In genomic region chr4:71188197-71188625, GRCh38 we compare ENCODE assay signal across 7 cellular contexts.
DNase-seq lines count a peak whose midpoint lies in the region; ATAC-seq, FAIRE-seq and TF ChIP-seq lines count a peak whose summit lies in the region.

No MANE protein-coding gene starts in this region.

- DNase-seq in H9 (peak; percentile 46), T-cell (no peak), small intestine (peak; percentile 24), foreskin melanocyte (no peak), urothelium cell line (ENCODE audit: low spot score) (no peak)

- no peak overlapping the region for H3K56ac ChIP-seq in H9 (ENCODE audit: insufficient read length, low read depth, low read length)

- H3K4me1 Mint-ChIP-seq in H9, result peaks cover 12 to 17% of the 10 kb centered on the region in 2 experiments
- H3K4me1 Mint-ChIP-seq in T-cell, result peaks cover 27 to 34% (median 32%) of the 10 kb centered on the region in 3 donors

- peak; percentile 55 for TF ChIP-seq CTCF in H9 (conservative IDR thresholded peaks at IDR 0.05)

- H4K20me1 ChIP-seq in H9 (ENCODE audit: control insufficient read depth, insufficient read depth, insufficient read length), result no peaks in the 10 kb centered on the region

- no peak overlapping the region for H3K27ac ChIP-seq in H9 (ENCODE audit: insufficient read length, low read depth, low read length)
- H3K27ac ChIP-seq in small intestine (ENCODE audit: low read depth in 1 of 2, low read length in 1 of 2), result peak overlapping the region; percentile 27 to 82

- H2BK120ac ChIP-seq in H9 (ENCODE audit: low read depth, low read length, poor library complexity, severe bottlenecking), result no peak overlapping the region

- H3K79me1 ChIP-seq in H9 (ENCODE audit: insufficient read depth, low read depth, low read length, poor library complexity, severe bottlenecking), result no peaks in the 10 kb centered on the region

- no peak for FAIRE-seq in small intestine (lab: Jason Lieb, UNC)
- no peak for FAIRE-seq in urothelium cell line (lab: Jason Lieb, UNC)

- H3K36me3 ChIP-seq in small intestine (ENCODE audit: control insufficient read depth in 2 of 2, insufficient read depth in 2 of 2, low read length in 2 of 2), result no peaks in the 10 kb centered on the region

- no peak overlapping the region for H3K4ac ChIP-seq in H9 (ENCODE audit: low read depth, low read length)

- no peak overlapping the region for H3K23ac ChIP-seq in H9 (ENCODE audit: insufficient read length, low read depth, low read length)

- H3K9me3 Mint-ChIP-seq in H9 (no peaks in the 10 kb centered on the region; a peak in 1 of 5 replicates), T-cell (no peaks in the 10 kb centered on the region)

- no peak overlapping the region; a peak in 2 of 7 replicates for H3K27ac Mint-ChIP-seq in H9
- H3K27ac Mint-ChIP-seq in T-cell, result peak overlapping the region; percentile 36 to 52

- no peak overlapping the region for H4K91ac ChIP-seq in H9 (ENCODE audit: insufficient read length, low read depth, low read length)

- WGBS in H9 (ENCODE audit: extremely low coverage, insufficient read length, low lambda C conversion rate), result no CpG with 5 or more reads among the region's 6 CpGs
- WGBS in small intestine, 3 donors, result 7 to 20% (median 13%) methylated on average over 6 of the region's 6 CpGs

- H3K27me3 Mint-ChIP-seq in H9 (ENCODE audit: low read depth), result peaks cover 50% of the 10 kb centered on the region
- peaks cover 47 to 52% of the 10 kb centered on the region in 2 donors for H3K27me3 Mint-ChIP-seq in T-cell

- peak overlapping the region; percentile 79 to 89 for H3K4me3 Mint-ChIP-seq in H9
- peak overlapping the region; percentile 72 to 87 (median 81) for H3K4me3 Mint-ChIP-seq in T-cell

- POLR2A ChIA-PET in T-cell (lab: Charles Lee), result interaction anchor here in 1 of 2 donors (0.7 kb wide), 1 partner anchor 142 kb away, joined by 3 read pairs; no protein-coding TSS in a partner anchor

- H2BK5ac ChIP-seq in H9 (ENCODE audit: insufficient read length, low read length), result no peak overlapping the region

- no peak overlapping the region for H2BK12ac ChIP-seq in H9 (ENCODE audit: insufficient read length, low read depth, low read length)

- no peaks in the 10 kb centered on the region for H3K4me1 ChIP-seq in H9 (ENCODE audit: insufficient read depth, low read length)
- peaks cover 0 to 2% of the 10 kb centered on the region in 2 donors for H3K4me1 ChIP-seq in small intestine (ENCODE audit: control insufficient read depth in 2 of 2, insufficient read depth in 1 of 2, low read depth in 1 of 2, low read length in 1 of 2)

- H3K9ac ChIP-seq in H9 (ENCODE audit: extremely low read depth, insufficient read length, low read length), result no peak overlapping the region

- no peaks in the 10 kb centered on the region for H3K9me3 ChIP-seq in H9 (ENCODE audit: control insufficient read depth, low read depth, low read length)
- H3K9me3 ChIP-seq in iPS-18c (ENCODE audit: control insufficient read depth, insufficient read depth, low read length), result peaks cover under 1% of the 10 kb centered on the region
- H3K9me3 ChIP-seq in small intestine (ENCODE audit: control insufficient read depth, low read depth), result no peaks in the 10 kb centered on the region

- H3K4me2 ChIP-seq in H9 (ENCODE audit: insufficient read depth, insufficient read length, low read length), result peak overlapping the region; percentile 92

- CTCF ChIA-PET in T-cell (lab: Charles Lee), result interaction anchor here in 1 of 2 donors (0.7 to 0.9 kb wide), 2 partner anchors 11 to 178 kb away, joined by 3 read pairs; no protein-coding TSS in a partner anchor

- no peak overlapping the region for H4K5ac ChIP-seq in H9 (ENCODE audit: insufficient read length, low read depth, low read length)

- H2BK20ac ChIP-seq in H9 (ENCODE audit: low read depth, low read length, poor library complexity, severe bottlenecking), result no peak overlapping the region

- H3K18ac ChIP-seq in H9 (ENCODE audit: insufficient read length, low read depth, low read length), result no peak overlapping the region

- H3T11ph ChIP-seq in H9 (ENCODE audit: low read length), result no peak overlapping the region

- ATAC-seq in T-cell (replicated peaks in 1 of 4), result no peak
- ATAC-seq in HG02623 (IDR thresholded peaks at IDR 0.05; ENCODE audit: unreplicated experiment), result no peak

- no peak overlapping the region for H4K8ac ChIP-seq in H9 (replicated peaks; ENCODE audit: insufficient read length, low read depth, low read length)

- H3K14ac ChIP-seq in H9 (ENCODE audit: insufficient read depth, low read length), result no peak overlapping the region

- H3K79me2 ChIP-seq in H9 (ENCODE audit: insufficient read depth, low read length), result no peaks in the 10 kb centered on the region

- peaks cover 17% of the 10 kb centered on the region for H3K23me2 ChIP-seq in H9 (ENCODE audit: insufficient read length, low read depth, low read length, poor library complexity, severe bottlenecking)

- no peak overlapping the region for H2BK15ac ChIP-seq in H9 (ENCODE audit: low read depth, low read length)

- H3K27me3 ChIP-seq in H9 (ENCODE audit: insufficient read depth, low read length) (peaks cover 17% of the 10 kb centered on the region; the same call in 1 of the 2 replicates), small intestine (ENCODE audit: control insufficient read depth in 2 of 2, insufficient read depth in 2 of 2, low read length in 2 of 2) (peaks cover 0 to 4% of the 10 kb centered on the region in 2 donors)

- H2AFZ ChIP-seq in H9 (ENCODE audit: low read length), result no peak overlapping the region

- H3K36me3 Mint-ChIP-seq in H9 (ENCODE audit: insufficient read depth in 1 of 3, low read depth in 3 of 3) (no peaks in the 10 kb centered on the region; a peak in 1 of 7 replicates), T-cell (no peaks in the 10 kb centered on the region)

- H3K4me3 ChIP-seq in iPS-18c (ENCODE audit: insufficient read depth, low read depth, low read length) (peak overlapping the region; percentile 73; the same call in 1 of the 2 replicates), small intestine (ENCODE audit: low read depth in 1 of 2, low read length in 2 of 2) (peak overlapping the region in 1 of 2 donors; percentile 93)

- no peak overlapping the region for H2AK5ac ChIP-seq in H9 (ENCODE audit: insufficient read length, low read length)

Comparison
In these comparisons a context has a peak if more than half of its experiments do, and no peak if none do; other contexts are left out.
1. DNase-seq: peak in H9 (single experiment) and small intestine (single experiment); none in T-cell (0 of 34), foreskin melanocyte (single experiment) and urothelium cell line (single experiment).
2. H3K27ac Mint-ChIP-seq: peak in T-cell (2 of 2); none in H9 (0 of 3).